In the genomic region with DNA sequence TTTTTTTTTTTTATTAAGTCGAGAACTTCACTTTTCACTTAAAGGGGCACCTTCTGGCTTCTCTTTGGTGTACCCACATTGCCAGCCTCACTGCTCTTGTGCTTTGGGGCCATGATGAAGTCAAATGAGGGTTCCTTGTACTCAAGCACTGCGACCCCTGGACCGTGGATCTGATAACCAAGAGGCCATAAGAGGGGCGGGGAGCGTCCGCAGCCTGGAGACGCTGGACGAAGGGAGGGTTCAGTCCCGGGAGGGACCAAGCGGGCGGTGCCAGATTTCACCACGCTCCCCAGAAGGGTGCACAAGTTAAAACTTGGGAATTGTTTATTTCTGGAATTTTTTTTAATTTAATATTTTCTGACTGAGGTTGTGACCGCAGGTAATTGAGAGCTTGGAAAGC, we compare ENCODE assay signal across 8 cellular contexts. TPM values are rescaled to one million over a fixed set of nuclear protein-coding genes. Genes with fewer than 3 reads are reported as not detected.
"Had no signal": no experiment of that assay in that cellular context is flagged by ENCODE, and none has a peak within 500 bp of the region (broad histone marks: within the 10 kb centered on the region; RNA-seq: fewer than 3 reads in every experiment).

No MANE protein-coding gene starts in this region.

- DNase-seq: GDM1, GF-D8 had no signal

- FAIRE-seq: G401.6, GM12878, GM12891, GM18507, GM19239 had no signal

- H3K4me3 ChIP-seq: GM12878 had no signal

RNA-seq across cellular contexts. Expression of a gene that starts 53.3 kb away (rescaled TPM):
- total RNA-seq: G401, GM12878 had no signal
- polyA plus RNA-seq: GM12878 had no signal
